1 cellular context compared by ENCODE assay signal in genomic region chr3:155870133-155870944, GRCh38.
TF ChIP-seq lines count a peak whose summit lies in the region.

Gene GMPS (plus strand): TSS chr3:155870650. CDS start chr3:155870871, 221 bp downstream.

TF ChIP-seq in HEK293, 187 proteins besides CTCF, POLR2A, EP300 and RAD21 (continued from another document and continues in another):
- TF ChIP-seq TSHZ1 (tag by site-specific recombination; IDR thresholded peaks at IDR 0.05; ENCODE audit: borderline replicate concordance) (no peak), ZBTB7A (tag by site-specific recombination; IDR thresholded peaks at IDR 0.05; ENCODE audit: low read depth) (no peak), ZSCAN5A (tag by site-specific recombination; IDR thresholded peaks at IDR 0.05) (0 out of 2 replicates have a peak, but pooled peaks have one; percentile 48), ZFP3 (tag by site-specific recombination; IDR thresholded peaks at IDR 0.05; ENCODE audit: low read depth) (no peak), ZNF169 (tag by site-specific recombination; IDR thresholded peaks at IDR 0.05) (no peak), ZNF292 (tag by site-specific recombination; IDR thresholded peaks at IDR 0.05; ENCODE audit: borderline replicate concordance, low read depth) (no peak), ZNF768 (tag by site-specific recombination; IDR thresholded peaks at IDR 0.05) (no peak), TRIM28 (IDR thresholded peaks at IDR 0.05; ENCODE audit: borderline replicate concordance, low read length) (peak; percentile 69), ZNF202 (tag by site-specific recombination; IDR thresholded peaks at IDR 0.05; ENCODE audit: borderline replicate concordance) (no peak), ZNF16 (tag by site-specific recombination; IDR thresholded peaks at IDR 0.05; ENCODE audit: low read depth) (no peak), ZNF629 (tag by site-specific recombination; IDR thresholded peaks at IDR 0.05) (0 out of 2 replicates have a peak, but pooled peaks have one; percentile 11), ZNF600 (tag by site-specific recombination; IDR thresholded peaks at IDR 0.05) (no peak), ZNF747 (tag by site-specific recombination; IDR thresholded peaks at IDR 0.05) (no peak), OVOL3 (tag by site-specific recombination; IDR thresholded peaks at IDR 0.05) (no peak), FEZF1 (tag by site-specific recombination; IDR thresholded peaks at IDR 0.05) (no peak), ZNF37A (tag by site-specific recombination; IDR thresholded peaks at IDR 0.05) (no peak), ZFP69B (tag by site-specific recombination; IDR thresholded peaks at IDR 0.05) (0 out of 2 replicates have a peak, but pooled peaks have one; percentile 43), ZNF660 (tag by site-specific recombination; IDR thresholded peaks at IDR 0.05) (no peak), ZFP41 (tag by site-specific recombination; IDR thresholded peaks at IDR 0.05; ENCODE audit: borderline replicate concordance) (no peak), KLF16 (tag by site-specific recombination; IDR thresholded peaks at IDR 0.05) (peak; percentile 44; the same call in 1 of the 2 replicates), ZNF174 (tag by site-specific recombination; IDR thresholded peaks at IDR 0.05) (no peak), ZSCAN23 (tag by site-specific recombination; IDR thresholded peaks at IDR 0.05) (no peak), ZNF623 (tag by site-specific recombination; IDR thresholded peaks at IDR 0.05) (no peak), ZNF132 (tag by site-specific recombination; IDR thresholded peaks at IDR 0.05; ENCODE audit: borderline replicate concordance) (no peak), ZNF473 (tag by site-specific recombination; IDR thresholded peaks at IDR 0.05) (no peak), SALL2 (tag by site-specific recombination; IDR thresholded peaks at IDR 0.05; ENCODE audit: borderline replicate concordance) (no peak), ZNF18 (tag by site-specific recombination; IDR thresholded peaks at IDR 0.05) (no peak), ZNF776 (tag by site-specific recombination; IDR thresholded peaks at IDR 0.05; ENCODE audit: borderline replicate concordance) (no peak), ZNF555 (tag by site-specific recombination; conservative IDR thresholded peaks at IDR 0.05) (no peak), ZNF19 (tag by site-specific recombination; IDR thresholded peaks at IDR 0.05; ENCODE audit: low read depth) (no peak), ZNF398 (tag by site-specific recombination; IDR thresholded peaks at IDR 0.05) (no peak), ZNF513 (tag by site-specific recombination; IDR thresholded peaks at IDR 0.05) (no peak), ZNF426 (tag by site-specific recombination; IDR thresholded peaks at IDR 0.05) (no peak)
- TF ChIP-seq, protein P1, sequence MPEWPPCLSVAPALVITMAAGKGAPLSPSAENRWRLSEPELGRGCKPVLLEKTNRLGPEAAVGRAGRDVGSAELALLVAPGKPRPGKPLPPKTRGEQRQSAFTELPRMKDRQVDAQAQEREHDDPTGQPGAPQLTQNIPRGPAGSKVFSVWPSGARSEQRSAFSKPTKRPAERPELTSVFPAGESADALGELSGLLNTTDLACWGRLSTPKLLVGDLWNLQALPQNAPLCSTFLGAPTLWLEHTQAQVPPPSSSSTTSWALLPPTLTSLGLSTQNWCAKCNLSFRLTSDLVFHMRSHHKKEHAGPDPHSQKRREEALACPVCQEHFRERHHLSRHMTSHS (tag by site-specific recombination; IDR thresholded peaks at IDR 0.05), result no peak
- TF ChIP-seq, protein P2, sequence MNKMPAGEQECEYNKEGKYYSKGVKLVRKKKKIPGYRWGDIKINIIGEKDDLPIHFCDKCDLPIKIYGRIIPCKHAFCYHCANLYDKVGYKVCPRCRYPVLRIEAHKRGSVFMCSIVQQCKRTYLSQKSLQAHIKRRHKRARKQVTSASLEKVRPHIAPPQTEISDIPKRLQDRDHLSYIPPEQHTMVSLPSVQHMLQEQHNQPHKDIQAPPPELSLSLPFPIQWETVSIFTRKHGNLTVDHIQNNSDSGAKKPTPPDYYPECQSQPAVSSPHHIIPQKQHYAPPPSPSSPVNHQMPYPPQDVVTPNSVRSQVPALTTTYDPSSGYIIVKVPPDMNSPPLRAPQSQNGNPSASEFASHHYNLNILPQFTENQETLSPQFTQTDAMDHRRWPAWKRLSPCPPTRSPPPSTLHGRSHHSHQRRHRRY (tag by site-specific recombination; IDR thresholded peaks at IDR 0.05), result no peak
- TF ChIP-seq, protein P3, sequence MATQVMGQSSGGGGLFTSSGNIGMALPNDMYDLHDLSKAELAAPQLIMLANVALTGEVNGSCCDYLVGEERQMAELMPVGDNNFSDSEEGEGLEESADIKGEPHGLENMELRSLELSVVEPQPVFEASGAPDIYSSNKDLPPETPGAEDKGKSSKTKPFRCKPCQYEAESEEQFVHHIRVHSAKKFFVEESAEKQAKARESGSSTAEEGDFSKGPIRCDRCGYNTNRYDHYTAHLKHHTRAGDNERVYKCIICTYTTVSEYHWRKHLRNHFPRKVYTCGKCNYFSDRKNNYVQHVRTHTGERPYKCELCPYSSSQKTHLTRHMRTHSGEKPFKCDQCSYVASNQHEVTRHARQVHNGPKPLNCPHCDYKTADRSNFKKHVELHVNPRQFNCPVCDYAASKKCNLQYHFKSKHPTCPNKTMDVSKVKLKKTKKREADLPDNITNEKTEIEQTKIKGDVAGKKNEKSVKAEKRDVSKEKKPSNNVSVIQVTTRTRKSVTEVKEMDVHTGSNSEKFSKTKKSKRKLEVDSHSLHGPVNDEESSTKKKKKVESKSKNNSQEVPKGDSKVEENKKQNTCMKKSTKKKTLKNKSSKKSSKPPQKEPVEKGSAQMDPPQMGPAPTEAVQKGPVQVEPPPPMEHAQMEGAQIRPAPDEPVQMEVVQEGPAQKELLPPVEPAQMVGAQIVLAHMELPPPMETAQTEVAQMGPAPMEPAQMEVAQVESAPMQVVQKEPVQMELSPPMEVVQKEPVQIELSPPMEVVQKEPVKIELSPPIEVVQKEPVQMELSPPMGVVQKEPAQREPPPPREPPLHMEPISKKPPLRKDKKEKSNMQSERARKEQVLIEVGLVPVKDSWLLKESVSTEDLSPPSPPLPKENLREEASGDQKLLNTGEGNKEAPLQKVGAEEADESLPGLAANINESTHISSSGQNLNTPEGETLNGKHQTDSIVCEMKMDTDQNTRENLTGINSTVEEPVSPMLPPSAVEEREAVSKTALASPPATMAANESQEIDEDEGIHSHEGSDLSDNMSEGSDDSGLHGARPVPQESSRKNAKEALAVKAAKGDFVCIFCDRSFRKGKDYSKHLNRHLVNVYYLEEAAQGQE (tag by site-specific recombination; IDR thresholded peaks at IDR 0.05), result no peak
- TF ChIP-seq, protein P4, sequence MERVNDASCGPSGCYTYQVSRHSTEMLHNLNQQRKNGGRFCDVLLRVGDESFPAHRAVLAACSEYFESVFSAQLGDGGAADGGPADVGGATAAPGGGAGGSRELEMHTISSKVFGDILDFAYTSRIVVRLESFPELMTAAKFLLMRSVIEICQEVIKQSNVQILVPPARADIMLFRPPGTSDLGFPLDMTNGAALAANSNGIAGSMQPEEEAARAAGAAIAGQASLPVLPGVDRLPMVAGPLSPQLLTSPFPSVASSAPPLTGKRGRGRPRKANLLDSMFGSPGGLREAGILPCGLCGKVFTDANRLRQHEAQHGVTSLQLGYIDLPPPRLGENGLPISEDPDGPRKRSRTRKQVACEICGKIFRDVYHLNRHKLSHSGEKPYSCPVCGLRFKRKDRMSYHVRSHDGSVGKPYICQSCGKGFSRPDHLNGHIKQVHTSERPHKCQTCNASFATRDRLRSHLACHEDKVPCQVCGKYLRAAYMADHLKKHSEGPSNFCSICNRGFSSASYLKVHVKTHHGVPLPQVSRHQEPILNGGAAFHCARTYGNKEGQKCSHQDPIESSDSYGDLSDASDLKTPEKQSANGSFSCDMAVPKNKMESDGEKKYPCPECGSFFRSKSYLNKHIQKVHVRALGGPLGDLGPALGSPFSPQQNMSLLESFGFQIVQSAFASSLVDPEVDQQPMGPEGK (tag by site-specific recombination; IDR thresholded peaks at IDR 0.05), result 0 out of 2 replicates have a peak, but pooled peaks have one; percentile 22
